19 cellular contexts compared by ENCODE assay signal in the genomic region with DNA sequence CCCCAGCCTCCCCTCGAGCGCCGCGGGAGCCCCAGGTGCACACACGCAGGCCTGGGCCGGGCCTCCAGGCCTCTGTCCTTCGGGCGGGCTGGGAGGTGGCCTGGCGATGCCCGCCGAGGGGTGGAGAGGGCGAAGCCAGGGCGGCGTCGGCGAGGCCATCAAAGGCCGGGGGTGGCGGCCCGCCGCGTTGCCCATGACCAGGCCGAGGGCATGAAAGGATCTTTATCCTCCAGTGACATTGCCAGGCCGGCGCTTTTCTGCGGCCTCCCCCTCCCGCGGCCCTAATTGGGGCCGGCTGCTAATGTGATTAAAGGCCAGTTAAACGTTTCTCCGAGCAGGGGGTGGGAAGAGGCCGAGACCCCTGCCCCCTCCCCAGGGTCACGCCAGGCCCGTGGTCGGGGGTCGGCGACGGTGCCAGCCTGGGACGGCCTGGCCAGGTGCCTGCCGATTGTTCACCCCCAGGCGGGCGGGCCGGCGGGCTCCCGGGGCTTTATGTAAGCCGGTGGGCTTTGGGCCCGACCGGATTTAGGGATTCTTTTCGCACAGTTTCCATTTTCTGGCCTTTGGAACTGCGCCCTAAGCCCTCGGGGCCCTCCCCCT.
DNase-seq lines count a peak whose midpoint lies in the region; ATAC-seq and TF ChIP-seq lines count a peak whose summit lies in the region.
"Had no signal": no experiment of that assay in that cellular context is flagged by ENCODE, and none has a peak within 500 bp of the region (broad histone marks: within the 10 kb centered on the region; RNA-seq: fewer than 3 reads in every experiment).

No MANE protein-coding gene starts in this region.

- H3K4me1 Mint-ChIP-seq in H9, result peaks cover 16 to 21% of the 10 kb centered on the region in 2 experiments
- H3K4me1 Mint-ChIP-seq in HFFc6 (ENCODE audit: low read depth), result no peaks in the 10 kb centered on the region

- H2BK120ac ChIP-seq in H9 (ENCODE audit: low read depth, low read length, poor library complexity, severe bottlenecking) (no peak overlapping the region), mesendoderm (ENCODE audit: low read depth, low read length) (peak overlapping the region; percentile 19)

- no peak overlapping the region for H2BK5ac ChIP-seq in H9 (ENCODE audit: insufficient read length, low read length)
- H2BK5ac ChIP-seq in mesendoderm (ENCODE audit: low read length), result no peak overlapping the region

- H3T11ph ChIP-seq in H9 (ENCODE audit: low read length), result no peak overlapping the region

- H2BK15ac ChIP-seq in H9 (ENCODE audit: low read depth, low read length) (no peak overlapping the region), mesendoderm (replicated peaks; ENCODE audit: low read depth) (no peak overlapping the region)

- ATAC-seq in GM18498 (IDR thresholded peaks at IDR 0.05; ENCODE audit: unreplicated experiment) (no peak), GM21825 (IDR thresholded peaks at IDR 0.05; ENCODE audit: unreplicated experiment) (no peak)

- H3K9me3 ChIP-seq in H9 (ENCODE audit: control insufficient read depth, low read depth, low read length), result no peaks in the 10 kb centered on the region
- no peaks in the 10 kb centered on the region for H3K9me3 ChIP-seq in suprapubic skin
- no peaks in the 10 kb centered on the region; the same call in 1 of the 2 replicates for H3K9me3 ChIP-seq in SK-N-SH

- no peaks in the 10 kb centered on the region for H3K36me3 Mint-ChIP-seq in H9 (ENCODE audit: insufficient read depth in 1 of 3, low read depth in 3 of 3)
- no peaks in the 10 kb centered on the region for H3K36me3 Mint-ChIP-seq in HFFc6 (ENCODE audit: low read depth)
- H3K36me3 Mint-ChIP-seq: CD4-positive, CD25-positive, alpha-beta regulatory T cell had no signal

- H3K4me1 ChIP-seq in H9 (ENCODE audit: insufficient read depth, low read length) (no peaks in the 10 kb centered on the region; the same call in 1 of the 2 replicates), mesendoderm (ENCODE audit: control insufficient read depth, low read depth, low read length) (peaks cover 7% of the 10 kb centered on the region), suprapubic skin (peaks cover 16% of the 10 kb centered on the region), SK-N-SH (ENCODE audit: control insufficient read depth in 1 of 2, insufficient read depth in 2 of 2, low read depth in 1 of 2, low read length in 1 of 2) (no peaks in the 10 kb centered on the region; a peak in 1 of 4 replicates)

- H3K27me3 ChIP-seq in H9 (ENCODE audit: insufficient read depth, low read length) (peaks cover 41% of the 10 kb centered on the region), mesendoderm (ENCODE audit: insufficient read depth, low read length, poor library complexity) (peaks cover 2% of the 10 kb centered on the region), suprapubic skin (peaks cover 79% of the 10 kb centered on the region), SK-N-SH (ENCODE audit: insufficient read depth) (no peaks in the 10 kb centered on the region)

- H3F3A ChIP-seq in SK-N-SH (replicated peaks; ENCODE audit: insufficient read depth), result no peaks in the 10 kb centered on the region

- CTCF ChIA-PET in SK-N-SH (lab: Yijun Ruan, JAX), result no interaction called here

- H3K27ac ChIP-seq in H9 (ENCODE audit: insufficient read length, low read depth, low read length), result no peak overlapping the region
- peak overlapping the region; percentile 34 for H3K27ac ChIP-seq in mesendoderm (ENCODE audit: low read depth, low read length)
- no peak overlapping the region for H3K27ac ChIP-seq in suprapubic skin
- H3K27ac ChIP-seq in SK-N-SH (ENCODE audit: low read depth in 2 of 2, low read length in 1 of 2), result no peak overlapping the region

- no peak overlapping the region for H3K14ac ChIP-seq in H9 (ENCODE audit: insufficient read depth, low read length)

- POLR2A ChIA-PET in SK-N-SH (lab: Yijun Ruan, JAX), result no interaction called here

- H2BK12ac ChIP-seq in H9 (ENCODE audit: insufficient read length, low read depth, low read length), result no peak overlapping the region

- TF ChIP-seq RAD21 in SK-N-SH (IDR thresholded peaks at IDR 0.05; ENCODE audit: low read length), result no peak

- H3K9ac ChIP-seq in H9 (ENCODE audit: extremely low read depth, insufficient read length, low read length) (no peak overlapping the region), mesendoderm (ENCODE audit: low read length) (peak overlapping the region; percentile 70), SK-N-SH (no peak overlapping the region)

- H3K18ac ChIP-seq in H9 (ENCODE audit: insufficient read length, low read depth, low read length) (no peak overlapping the region), mesendoderm (ENCODE audit: low read length) (peak overlapping the region; percentile 99)

- no peaks in the 10 kb centered on the region for H3K23me2 ChIP-seq in H9 (ENCODE audit: insufficient read length, low read depth, low read length, poor library complexity, severe bottlenecking)

- H3K79me1 ChIP-seq in H9 (ENCODE audit: insufficient read depth, low read depth, low read length, poor library complexity, severe bottlenecking) (no peaks in the 10 kb centered on the region), mesendoderm (ENCODE audit: low read length) (no peaks in the 10 kb centered on the region)

- DNase-seq in H9 (peak; percentile 38), ecto neural progenitor cell (ENCODE audit: low spot score) (peak; percentile 70), mesendoderm (peak; percentile 67), suprapubic skin (ENCODE audit: low spot score in 2 of 2) (no peak), HFFc6 (no peak), SK-N-SH (no peak)
- DNase-seq: ACHN; CD4-positive, CD25-positive, alpha-beta regulatory T cell; DMS79 treated with DMSO at 0.1 percent for 48 hours; GF-D8; NCI-H1417; NCI-H2029; NCI-H2171 treated with DMSO at 0.1 percent for 48 hours; NCI-H510A; NCI-H82; SHP77 had no signal

- H3K27me3 Mint-ChIP-seq in H9 (ENCODE audit: low read depth) (peaks cover 77% of the 10 kb centered on the region), HFFc6 (ENCODE audit: insufficient read depth) (peaks cover 25% of the 10 kb centered on the region)

- H3K56ac ChIP-seq in H9 (ENCODE audit: insufficient read length, low read depth, low read length), result no peak overlapping the region
- peak overlapping the region; percentile 88 for H3K56ac ChIP-seq in mesendoderm (ENCODE audit: low read length)

- H4K20me1 ChIP-seq in H9 (ENCODE audit: control insufficient read depth, insufficient read depth, insufficient read length) (no peaks in the 10 kb centered on the region), SK-N-SH (ENCODE audit: insufficient read depth) (no peaks in the 10 kb centered on the region)

- H2BK20ac ChIP-seq in H9 (ENCODE audit: low read depth, low read length, poor library complexity, severe bottlenecking), result no peak overlapping the region

- H3K9me3 Mint-ChIP-seq in H9 (no peaks in the 10 kb centered on the region; a peak in 1 of 5 replicates), HFFc6 (peaks cover 6% of the 10 kb centered on the region; the same call in 1 of the 2 replicates)
- H3K9me3 Mint-ChIP-seq: IgD-negative memory B cell had no signal

- H2AFZ ChIP-seq in H9 (ENCODE audit: low read length) (no peak overlapping the region), SK-N-SH (ENCODE audit: low read depth) (no peak overlapping the region)

- no peak overlapping the region for H3K4me3 ChIP-seq in mesendoderm (ENCODE audit: low read length)
- peak overlapping the region; percentile 24 for H3K4me3 ChIP-seq in suprapubic skin
- no peak overlapping the region for H3K4me3 ChIP-seq in SK-N-SH (ENCODE audit: low read depth in 2 of 2, low read length in 1 of 2)

- H2AK5ac ChIP-seq in H9 (ENCODE audit: insufficient read length, low read length), result no peak overlapping the region
- no peak overlapping the region for H2AK5ac ChIP-seq in mesendoderm (ENCODE audit: low read length)

- no peaks in the 10 kb centered on the region for H3K9me2 ChIP-seq in SK-N-SH

- no peaks in the 10 kb centered on the region for H3K79me2 ChIP-seq in H9 (ENCODE audit: insufficient read depth, low read length)
- H3K79me2 ChIP-seq in mesendoderm (ENCODE audit: control insufficient read depth, insufficient read depth, low read length), result no peaks in the 10 kb centered on the region
- no peaks in the 10 kb centered on the region for H3K79me2 ChIP-seq in SK-N-SH (ENCODE audit: insufficient read depth)

- H4K8ac ChIP-seq in H9 (replicated peaks; ENCODE audit: insufficient read length, low read depth, low read length) (no peak overlapping the region), mesendoderm (ENCODE audit: low read depth, low read length) (no peak overlapping the region)

- no peak overlapping the region for H4K91ac ChIP-seq in H9 (ENCODE audit: insufficient read length, low read depth, low read length)

- TF ChIP-seq EP300 in suprapubic skin (IDR thresholded peaks at IDR 0.05) (no peak), SK-N-SH (IDR thresholded peaks at IDR 0.05; ENCODE audit: borderline replicate concordance in 1 of 2, low read depth in 1 of 2, low read length in 1 of 2) (no peak)

- no peak overlapping the region for H3K23ac ChIP-seq in H9 (ENCODE audit: insufficient read length, low read depth, low read length)
- H3K23ac ChIP-seq in mesendoderm (ENCODE audit: low read length), result no peak overlapping the region

- H4K5ac ChIP-seq in H9 (ENCODE audit: insufficient read length, low read depth, low read length), result no peak overlapping the region
- no peak overlapping the region for H4K5ac ChIP-seq in mesendoderm (ENCODE audit: low read length)

- no CpG with 5 or more reads among the region's 50 CpGs for WGBS in H9 (ENCODE audit: extremely low coverage, insufficient read length, low lambda C conversion rate)
- WGBS in mesendoderm (ENCODE audit: extremely low coverage, insufficient coverage, low lambda C conversion rate), result no CpG with 5 or more reads among the region's 50 CpGs
- 0% methylated on average over 5 of the region's 50 CpGs for WGBS in suprapubic skin
- 87% methylated on average over 17 of the region's 50 CpGs for WGBS in SK-N-SH (ENCODE audit: low lambda C conversion rate)

- H3K4ac ChIP-seq in H9 (ENCODE audit: low read depth, low read length) (no peak overlapping the region), mesendoderm (ENCODE audit: low read depth, low read length) (peak overlapping the region; percentile 98)

- H3K27ac Mint-ChIP-seq in H9 (no peak overlapping the region), HFFc6 (no peak overlapping the region)
- H3K27ac Mint-ChIP-seq: CD4-positive, CD25-positive, alpha-beta regulatory T cell; IgD-negative memory B cell had no signal

- H3K36me3 ChIP-seq in mesendoderm (ENCODE audit: control insufficient read depth, insufficient read depth, low read length), result no peaks in the 10 kb centered on the region
- H3K36me3 ChIP-seq in suprapubic skin, result no peaks in the 10 kb centered on the region
- H3K36me3 ChIP-seq in SK-N-SH (replicated peaks in 1 of 2; ENCODE audit: control insufficient read depth in 1 of 2, insufficient read depth in 2 of 2, low read length in 1 of 2), result no peaks in the 10 kb centered on the region

- peak overlapping the region; percentile 34 for H3K4me2 ChIP-seq in H9 (ENCODE audit: insufficient read depth, insufficient read length, low read length)
- H3K4me2 ChIP-seq in mesendoderm (ENCODE audit: low read length), result peak overlapping the region; percentile 11
- no peak overlapping the region for H3K4me2 ChIP-seq in SK-N-SH

- H3K4me3 Mint-ChIP-seq in H9 (no peak overlapping the region), HFFc6 (no peak overlapping the region)
- H3K4me3 Mint-ChIP-seq: CD4-positive, CD25-positive, alpha-beta regulatory T cell; IgD-negative memory B cell had no signal

- TF ChIP-seq POLR2A in suprapubic skin (IDR thresholded peaks at IDR 0.05), result no peak

- TF ChIP-seq CTCF in H9 (conservative IDR thresholded peaks at IDR 0.05), result no peak
- TF ChIP-seq CTCF in suprapubic skin (IDR thresholded peaks at IDR 0.05), result no peak
- TF ChIP-seq CTCF in HFFc6 (IDR thresholded peaks at IDR 0.05), result no peak
- TF ChIP-seq CTCF in SK-N-SH (IDR thresholded peaks at IDR 0.05), result no peak

Comparison
In these comparisons a context has a peak if more than half of its experiments do, and no peak if none do; other contexts are left out.
1. DNase-seq: peak in H9 (single experiment), ecto neural progenitor cell (single experiment) and mesendoderm (single experiment); none in suprapubic skin (0 of 2), HFFc6 (single experiment) and SK-N-SH (single experiment).